In genomic region chr19:48745208-48745995, GRCh38 we compare ENCODE assay signal across 8 cellular contexts. TPM values are rescaled to one million over a fixed set of nuclear protein-coding genes. Genes with fewer than 3 reads are reported as not detected.
DNase-seq lines count a peak whose midpoint lies in the region; ATAC-seq and TF ChIP-seq lines count a peak whose summit lies in the region.

No MANE protein-coding gene starts in this region.

- TF ChIP-seq CTCF in MCF 10A (IDR thresholded peaks at IDR 0.05; ENCODE audit: unreplicated experiment): no peak
- TF ChIP-seq CTCF in breast epithelium (IDR thresholded peaks at IDR 0.05): no peak
- no peak for TF ChIP-seq CTCF in epithelial cell of esophagus (IDR thresholded peaks at IDR 0.05; ENCODE audit: insufficient read depth, low read depth, low read length, missing control alignments)

- WGBS in neuronal stem cell (ENCODE audit: extremely low coverage in 2 of 2, insufficient read length in 2 of 2, insufficient replicate concordance in 1 of 2), 2 donors: no CpG with 5 or more reads among the region's 33 CpGs

- H2AK5ac ChIP-seq in neuronal stem cell (ENCODE audit: low read depth, low read length): peak overlapping the region; percentile 8

- no peak overlapping the region for H3K18ac ChIP-seq in neuronal stem cell (ENCODE audit: low read length)

- no peak overlapping the region for H2BK12ac ChIP-seq in neuronal stem cell (ENCODE audit: low read length)

- H3K79me1 ChIP-seq in neuronal stem cell (ENCODE audit: low read depth, low read length): no peaks in the 10 kb centered on the region

- POLR2A ChIA-PET in MCF 10A (lab: Yijun Ruan, JAX): interaction anchor here (0.6 kb wide), 1 partner anchor 220 kb away, joined by 3 read pairs; no protein-coding TSS in a partner anchor

- H3K4me2 ChIP-seq in neuronal stem cell (ENCODE audit: insufficient read depth, low read length, poor library complexity, severe bottlenecking): no peak overlapping the region

- H4K8ac ChIP-seq in neuronal stem cell (ENCODE audit: low read depth, low read length): no peak overlapping the region

- H3K4me3 Mint-ChIP-seq in MCF 10A (ENCODE audit: unreplicated experiment): no peak overlapping the region
- no peak overlapping the region for H3K4me3 Mint-ChIP-seq in activated CD4-positive, alpha-beta T cell treated with anti-CD3 and anti-CD28 coated beads, Interleukin-2, amount 10 ng/mL, durations not matched to agents 24 days and 14 days

- H3K4ac ChIP-seq in neuronal stem cell (ENCODE audit: low read length): no peak overlapping the region

- H3K36me3 ChIP-seq in breast epithelium (no peaks in the 10 kb centered on the region), neuronal stem cell (replicated peaks in 1 of 2; ENCODE audit: control insufficient read depth in 2 of 2, insufficient read depth in 2 of 2, low read length in 2 of 2) (no peaks in the 10 kb centered on the region)

- H3K36me3 Mint-ChIP-seq in MCF 10A (ENCODE audit: insufficient read depth, unreplicated experiment): peaks cover 10% of the 10 kb centered on the region
- no peaks in the 10 kb centered on the region for H3K36me3 Mint-ChIP-seq in activated CD4-positive, alpha-beta T cell treated with anti-CD3 and anti-CD28 coated beads, Interleukin-2, amount 10 ng/mL, durations not matched to agents 24 days and 14 days (ENCODE audit: low read depth)

- BruUV-seq in MCF 10A (replicated peaks; lab: Mats Ljungman, UMichigan): no TSS peak

- no peak overlapping the region for H3K4me3 ChIP-seq in breast epithelium
- H3K4me3 ChIP-seq in epithelial cell of esophagus (ENCODE audit: low read length): no peak overlapping the region
- H3K4me3 ChIP-seq in neuronal stem cell (ENCODE audit: low read length in 2 of 2): peak overlapping the region in 1 of 2 donors; percentile 14

- H3K4me1 ChIP-seq in breast epithelium (no peaks in the 10 kb centered on the region), neuronal stem cell (ENCODE audit: control insufficient read depth in 2 of 2, insufficient read depth in 1 of 2, low read depth in 1 of 2, low read length in 2 of 2) (peaks cover 0 to 3% of the 10 kb centered on the region in 2 donors)

- H2BK5ac ChIP-seq in neuronal stem cell (ENCODE audit: low read length): no peak overlapping the region

- H3K27ac Mint-ChIP-seq in MCF 10A (ENCODE audit: low read depth, unreplicated experiment): no peak overlapping the region
- H3K27ac Mint-ChIP-seq in activated CD4-positive, alpha-beta T cell treated with anti-CD3 and anti-CD28 coated beads, Interleukin-2, amount 10 ng/mL, durations not matched to agents 24 days and 14 days: peak overlapping the region; percentile 57

- peak overlapping the region; percentile 40 for H2BK15ac ChIP-seq in neuronal stem cell (ENCODE audit: low read length)

- no peaks in the 10 kb centered on the region for H3K9me3 Mint-ChIP-seq in MCF 10A (ENCODE audit: unreplicated experiment)
- H3K9me3 Mint-ChIP-seq in activated CD4-positive, alpha-beta T cell treated with anti-CD3 and anti-CD28 coated beads, Interleukin-2, amount 10 ng/mL, durations not matched to agents 24 days and 14 days: no peaks in the 10 kb centered on the region

- H3K23ac ChIP-seq in neuronal stem cell (ENCODE audit: low read depth, low read length, poor library complexity): no peak overlapping the region

- no peak for TF ChIP-seq POLR2A in breast epithelium (IDR thresholded peaks at IDR 0.05)

- no peaks in the 10 kb centered on the region for H3K27me3 Mint-ChIP-seq in MCF 10A (ENCODE audit: insufficient read depth, unreplicated experiment)
- peaks cover 8% of the 10 kb centered on the region for H3K27me3 Mint-ChIP-seq in activated CD4-positive, alpha-beta T cell treated with anti-CD3 and anti-CD28 coated beads, Interleukin-2, amount 10 ng/mL, durations not matched to agents 24 days and 14 days

- H3K27ac ChIP-seq in breast epithelium: no peak overlapping the region
- H3K27ac ChIP-seq in neuronal stem cell (replicated peaks; ENCODE audit: low read length): peak overlapping the region; percentile 30

- CTCF ChIA-PET in MCF 10A (lab: Yijun Ruan, JAX): interaction anchor here (0.7 to 1.1 kb wide), 2 partner anchors 44 to 766 kb away, joined by 3 read pairs; no protein-coding TSS in a partner anchor

- H3K14ac ChIP-seq in neuronal stem cell (ENCODE audit: low read length): no peak overlapping the region

- intact Hi-C loops in MCF 10A (cut with micrococcal nuclease): no loop called here
- intact Hi-C loops in breast epithelium (cut with DNase I; ENCODE audit: low total_unique reads): no loop called here
- intact Hi-C loops in activated CD4-positive, alpha-beta T cell treated with anti-CD3 and anti-CD28 coated beads, Interleukin-2, amount 10 ng/mL, durations not matched to agents 24 days and 14 days (cut with micrococcal nuclease): loop anchor here (1.0 kb wide), 1 partner anchor 24 kb away; no protein-coding TSS in a partner anchor

- no peak overlapping the region for H2BK120ac ChIP-seq in neuronal stem cell (ENCODE audit: low read depth, low read length)

- no peak overlapping the region for H3K9ac ChIP-seq in neuronal stem cell (ENCODE audit: low read depth, low read length, poor library complexity)

- ATAC-seq in HG02973 (IDR thresholded peaks at IDR 0.05; ENCODE audit: unreplicated experiment) (no peak), GM21723 (IDR thresholded peaks at IDR 0.05; ENCODE audit: unreplicated experiment) (no peak)

- no peak overlapping the region for H4K91ac ChIP-seq in neuronal stem cell (ENCODE audit: low read depth, low read length, poor library complexity)

- H3K27me3 ChIP-seq in breast epithelium: no peaks in the 10 kb centered on the region
- H3K27me3 ChIP-seq in neuronal stem cell (ENCODE audit: control insufficient read depth in 3 of 3, insufficient read depth in 3 of 3, low read depth in 1 of 3, low read length in 3 of 3): peaks cover 0 to 36% (median 10%) of the 10 kb centered on the region in 3 experiments

- H2AFZ ChIP-seq in neuronal stem cell (ENCODE audit: low read length): peak overlapping the region; percentile 19

- DNase-seq in MCF 10A (ENCODE audit: unreplicated experiment) (peak; percentile 63), breast epithelium (ENCODE audit: low spot score in 2 of 2) (no peak), NCI-H345 treated with DMSO at 0.1 percent for 48 hours (lab: John Stamatoyannopoulos, UW; ENCODE audit: unreplicated experiment) (peak; percentile 14), epithelial cell of esophagus (ENCODE audit: low read depth) (peak; percentile 74), neuronal stem cell (ENCODE audit: low spot score) (no peak)
- peak; percentile 86 for DNase-seq in activated CD4-positive, alpha-beta T cell treated with anti-CD3 and anti-CD28 coated beads, Interleukin-2, amount 10 ng/mL, durations not matched to agents 24 days and 14 days

- H3K9me3 ChIP-seq in breast epithelium: no peaks in the 10 kb centered on the region
- peaks cover 4 to 6% of the 10 kb centered on the region in 2 donors for H3K9me3 ChIP-seq in neuronal stem cell (replicated peaks in 1 of 2; ENCODE audit: control insufficient read depth in 2 of 2, insufficient read depth in 1 of 2, low read depth in 1 of 2, low read length in 2 of 2)

- H3K4me1 Mint-ChIP-seq in MCF 10A (ENCODE audit: insufficient read depth, unreplicated experiment): no peaks in the 10 kb centered on the region
- H3K4me1 Mint-ChIP-seq in activated CD4-positive, alpha-beta T cell treated with anti-CD3 and anti-CD28 coated beads, Interleukin-2, amount 10 ng/mL, durations not matched to agents 24 days and 14 days: peaks cover 17% of the 10 kb centered on the region

RNA-seq across cellular contexts. Expression of gene IZUMO1, which starts 1.3 kb away (rescaled TPM):
- total RNA-seq in MCF 10A (2022) (3.5 and 4.2 TPM in 2 replicates), breast epithelium (under 1 TPM in 1 of 3 donors, not detected in 2; 0.29 TPM)
- total RNA-seq in activated CD4-positive, alpha-beta T cell treated with anti-CD3 and anti-CD28 coated beads, Interleukin-2, amount 10 ng/mL, durations not matched to agents 24 days and 14 days: 0.21 TPM in 1 of 2 replicates, not detected in the other
- 0.01 TPM for polyA plus RNA-seq in neuronal stem cell (2013, experiment 1 of 2)
- 0.03 TPM for polyA plus RNA-seq in neuronal stem cell (2013, experiment 2 of 2)

RNA-seq across cellular contexts. Expression of gene RASIP1, which starts 5.0 kb away (rescaled TPM):
- total RNA-seq in MCF 10A (2022): 1.9 and 3.0 TPM in 2 replicates
- total RNA-seq in breast epithelium: 10 to 100 TPM in 2 of 3 donors, 1 to 10 TPM in 1; 7.7 to 28.2 (median 10.7) TPM
- 0.71 and 0.82 TPM in 2 replicates for total RNA-seq in activated CD4-positive, alpha-beta T cell treated with anti-CD3 and anti-CD28 coated beads, Interleukin-2, amount 10 ng/mL, durations not matched to agents 24 days and 14 days
- polyA plus RNA-seq in neuronal stem cell (2013, experiment 1 of 2): 1.1 TPM
- polyA plus RNA-seq in neuronal stem cell (2013, experiment 2 of 2): 1.1 TPM

RNA-seq across cellular contexts. Expression of gene FUT1, which starts 7.0 kb away (rescaled TPM):
- total RNA-seq in MCF 10A (2022) (10.5 and 14.7 TPM in 2 replicates), breast epithelium (1 to 10 TPM in 2 of 3 donors, under 1 TPM in 1; 0.48 to 6.2 (median 3.1) TPM)
- 0.23 and 0.26 TPM in 2 replicates for total RNA-seq in activated CD4-positive, alpha-beta T cell treated with anti-CD3 and anti-CD28 coated beads, Interleukin-2, amount 10 ng/mL, durations not matched to agents 24 days and 14 days
- polyA plus RNA-seq in neuronal stem cell (2013, experiment 1 of 2): 0.99 TPM
- 1.0 TPM for polyA plus RNA-seq in neuronal stem cell (2013, experiment 2 of 2)

RNA-seq across cellular contexts. Expression of gene FGF21, which starts 9.9 kb away (rescaled TPM):
- total RNA-seq in MCF 10A (2022) (0.49 and 0.93 TPM in 2 replicates), breast epithelium (not detected)
- total RNA-seq in activated CD4-positive, alpha-beta T cell treated with anti-CD3 and anti-CD28 coated beads, Interleukin-2, amount 10 ng/mL, durations not matched to agents 24 days and 14 days: not detected in 2 replicates
- polyA plus RNA-seq in neuronal stem cell (2013, experiment 1 of 2): not detected
- not detected for polyA plus RNA-seq in neuronal stem cell (2013, experiment 2 of 2)

RNA-seq across cellular contexts. Expression of gene MAMSTR, which starts 25.9 kb away (rescaled TPM):
- total RNA-seq in MCF 10A (2022) (0.22 and 0.65 TPM in 2 replicates), breast epithelium (1 to 10 TPM in 2 of 3 donors, under 1 TPM in 1; 0.32 to 1.9 (median 1.3) TPM)
- total RNA-seq in activated CD4-positive, alpha-beta T cell treated with anti-CD3 and anti-CD28 coated beads, Interleukin-2, amount 10 ng/mL, durations not matched to agents 24 days and 14 days: 1.2 and 1.4 TPM in 2 replicates
- 1.1 TPM for polyA plus RNA-seq in neuronal stem cell (2013, experiment 1 of 2)
- 0.90 TPM for polyA plus RNA-seq in neuronal stem cell (2013, experiment 2 of 2)

Comparison
In these comparisons a context has a peak if more than half of its experiments do, and no peak if none do; other contexts are left out.
1. DNase-seq: peak in MCF 10A (single experiment), NCI-H345 treated with DMSO at 0.1 percent for 48 hours (single experiment), activated CD4-positive, alpha-beta T cell treated with anti-CD3 and anti-CD28 coated beads, Interleukin-2, amount 10 ng/mL, durations not matched to agents 24 days and 14 days (single experiment) and epithelial cell of esophagus (single experiment); none in breast epithelium (0 of 2) and neuronal stem cell (single experiment).